In the genomic region with DNA sequence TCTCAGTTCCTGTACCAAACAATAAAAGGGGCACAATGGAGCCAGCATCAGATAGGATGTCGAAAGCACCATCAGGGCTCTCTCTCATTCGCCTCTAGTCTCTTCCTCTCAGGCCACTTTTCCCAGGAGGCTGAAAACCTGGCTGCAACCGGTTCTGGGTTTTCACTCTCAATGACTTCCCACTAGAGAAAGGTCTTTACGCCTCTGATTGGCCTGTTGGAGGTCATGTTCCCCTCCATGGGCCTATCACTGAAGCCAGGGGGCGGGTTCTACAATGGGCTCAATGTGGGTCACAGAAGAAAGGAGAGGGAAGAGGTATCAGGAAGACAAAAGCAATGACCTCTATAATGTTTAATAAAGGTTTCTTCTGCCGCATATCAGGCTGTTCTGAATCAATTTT, we compare ENCODE assay signal across 1 cellular context.
A peak's percentile ranks its signal among the peaks of the same experiment; 100 is the strongest.
TF ChIP-seq lines count a peak whose summit lies in the region.

No MANE protein-coding gene starts in this region.

TF ChIP-seq in K562, 482 proteins besides CTCF, POLR2A, EP300 and RAD21 (continued from another document):
- TF ChIP-seq, protein P1, sequence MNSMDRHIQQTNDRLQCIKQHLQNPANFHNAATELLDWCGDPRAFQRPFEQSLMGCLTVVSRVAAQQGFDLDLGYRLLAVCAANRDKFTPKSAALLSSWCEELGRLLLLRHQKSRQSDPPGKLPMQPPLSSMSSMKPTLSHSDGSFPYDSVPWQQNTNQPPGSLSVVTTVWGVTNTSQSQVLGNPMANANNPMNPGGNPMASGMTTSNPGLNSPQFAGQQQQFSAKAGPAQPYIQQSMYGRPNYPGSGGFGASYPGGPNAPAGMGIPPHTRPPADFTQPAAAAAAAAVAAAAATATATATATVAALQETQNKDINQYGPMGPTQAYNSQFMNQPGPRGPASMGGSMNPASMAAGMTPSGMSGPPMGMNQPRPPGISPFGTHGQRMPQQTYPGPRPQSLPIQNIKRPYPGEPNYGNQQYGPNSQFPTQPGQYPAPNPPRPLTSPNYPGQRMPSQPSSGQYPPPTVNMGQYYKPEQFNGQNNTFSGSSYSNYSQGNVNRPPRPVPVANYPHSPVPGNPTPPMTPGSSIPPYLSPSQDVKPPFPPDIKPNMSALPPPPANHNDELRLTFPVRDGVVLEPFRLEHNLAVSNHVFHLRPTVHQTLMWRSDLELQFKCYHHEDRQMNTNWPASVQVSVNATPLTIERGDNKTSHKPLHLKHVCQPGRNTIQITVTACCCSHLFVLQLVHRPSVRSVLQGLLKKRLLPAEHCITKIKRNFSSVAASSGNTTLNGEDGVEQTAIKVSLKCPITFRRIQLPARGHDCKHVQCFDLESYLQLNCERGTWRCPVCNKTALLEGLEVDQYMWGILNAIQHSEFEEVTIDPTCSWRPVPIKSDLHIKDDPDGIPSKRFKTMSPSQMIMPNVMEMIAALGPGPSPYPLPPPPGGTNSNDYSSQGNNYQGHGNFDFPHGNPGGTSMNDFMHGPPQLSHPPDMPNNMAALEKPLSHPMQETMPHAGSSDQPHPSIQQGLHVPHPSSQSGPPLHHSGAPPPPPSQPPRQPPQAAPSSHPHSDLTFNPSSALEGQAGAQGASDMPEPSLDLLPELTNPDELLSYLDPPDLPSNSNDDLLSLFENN (IDR thresholded peaks at IDR 0.05; ENCODE audit: low read depth in 2 of 2, low read length in 2 of 2): no peak
- TF ChIP-seq RBM25 (IDR thresholded peaks at IDR 0.05; ENCODE audit: low read depth, low read length, severe bottlenecking): peak; percentile 18
- no peak for TF ChIP-seq MECOM (CRISPR knock-in tag; IDR thresholded peaks at IDR 0.05)
- TF ChIP-seq CHD7 (IDR thresholded peaks at IDR 0.05; ENCODE audit: low read depth, low read length): no peak
- no peak for TF ChIP-seq C11orf30 (IDR thresholded peaks at IDR 0.05; ENCODE audit: low read depth)
- TF ChIP-seq, protein P2, sequence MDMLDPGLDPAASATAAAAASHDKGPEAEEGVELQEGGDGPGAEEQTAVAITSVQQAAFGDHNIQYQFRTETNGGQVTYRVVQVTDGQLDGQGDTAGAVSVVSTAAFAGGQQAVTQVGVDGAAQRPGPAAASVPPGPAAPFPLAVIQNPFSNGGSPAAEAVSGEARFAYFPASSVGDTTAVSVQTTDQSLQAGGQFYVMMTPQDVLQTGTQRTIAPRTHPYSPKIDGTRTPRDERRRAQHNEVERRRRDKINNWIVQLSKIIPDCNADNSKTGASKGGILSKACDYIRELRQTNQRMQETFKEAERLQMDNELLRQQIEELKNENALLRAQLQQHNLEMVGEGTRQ (CRISPR knock-in tag; IDR thresholded peaks at IDR 0.05): peak; percentile 33; the same call in 1 of the 2 replicates
- peak; percentile 59 for TF ChIP-seq NFYB (IDR thresholded peaks at IDR 0.05; ENCODE audit: extremely low read depth, insufficient read length)
- TF ChIP-seq, protein P3, sequence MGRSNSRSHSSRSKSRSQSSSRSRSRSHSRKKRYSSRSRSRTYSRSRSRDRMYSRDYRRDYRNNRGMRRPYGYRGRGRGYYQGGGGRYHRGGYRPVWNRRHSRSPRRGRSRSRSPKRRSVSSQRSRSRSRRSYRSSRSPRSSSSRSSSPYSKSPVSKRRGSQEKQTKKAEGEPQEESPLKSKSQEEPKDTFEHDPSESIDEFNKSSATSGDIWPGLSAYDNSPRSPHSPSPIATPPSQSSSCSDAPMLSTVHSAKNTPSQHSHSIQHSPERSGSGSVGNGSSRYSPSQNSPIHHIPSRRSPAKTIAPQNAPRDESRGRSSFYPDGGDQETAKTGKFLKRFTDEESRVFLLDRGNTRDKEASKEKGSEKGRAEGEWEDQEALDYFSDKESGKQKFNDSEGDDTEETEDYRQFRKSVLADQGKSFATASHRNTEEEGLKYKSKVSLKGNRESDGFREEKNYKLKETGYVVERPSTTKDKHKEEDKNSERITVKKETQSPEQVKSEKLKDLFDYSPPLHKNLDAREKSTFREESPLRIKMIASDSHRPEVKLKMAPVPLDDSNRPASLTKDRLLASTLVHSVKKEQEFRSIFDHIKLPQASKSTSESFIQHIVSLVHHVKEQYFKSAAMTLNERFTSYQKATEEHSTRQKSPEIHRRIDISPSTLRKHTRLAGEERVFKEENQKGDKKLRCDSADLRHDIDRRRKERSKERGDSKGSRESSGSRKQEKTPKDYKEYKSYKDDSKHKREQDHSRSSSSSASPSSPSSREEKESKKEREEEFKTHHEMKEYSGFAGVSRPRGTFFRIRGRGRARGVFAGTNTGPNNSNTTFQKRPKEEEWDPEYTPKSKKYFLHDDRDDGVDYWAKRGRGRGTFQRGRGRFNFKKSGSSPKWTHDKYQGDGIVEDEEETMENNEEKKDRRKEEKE (IDR thresholded peaks at IDR 0.05; ENCODE audit: borderline replicate concordance in 1 of 2, control insufficient read depth in 1 of 2, low read depth in 2 of 2, low read length in 1 of 2): no peak
- TF ChIP-seq, protein P4, sequence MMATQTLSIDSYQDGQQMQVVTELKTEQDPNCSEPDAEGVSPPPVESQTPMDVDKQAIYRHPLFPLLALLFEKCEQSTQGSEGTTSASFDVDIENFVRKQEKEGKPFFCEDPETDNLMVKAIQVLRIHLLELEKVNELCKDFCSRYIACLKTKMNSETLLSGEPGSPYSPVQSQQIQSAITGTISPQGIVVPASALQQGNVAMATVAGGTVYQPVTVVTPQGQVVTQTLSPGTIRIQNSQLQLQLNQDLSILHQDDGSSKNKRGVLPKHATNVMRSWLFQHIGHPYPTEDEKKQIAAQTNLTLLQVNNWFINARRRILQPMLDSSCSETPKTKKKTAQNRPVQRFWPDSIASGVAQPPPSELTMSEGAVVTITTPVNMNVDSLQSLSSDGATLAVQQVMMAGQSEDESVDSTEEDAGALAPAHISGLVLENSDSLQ (IDR thresholded peaks at IDR 0.05): peak; percentile 61
- TF ChIP-seq KAT2B (IDR thresholded peaks at IDR 0.05; ENCODE audit: low read depth, low read length): no peak
- TF ChIP-seq, protein P5, sequence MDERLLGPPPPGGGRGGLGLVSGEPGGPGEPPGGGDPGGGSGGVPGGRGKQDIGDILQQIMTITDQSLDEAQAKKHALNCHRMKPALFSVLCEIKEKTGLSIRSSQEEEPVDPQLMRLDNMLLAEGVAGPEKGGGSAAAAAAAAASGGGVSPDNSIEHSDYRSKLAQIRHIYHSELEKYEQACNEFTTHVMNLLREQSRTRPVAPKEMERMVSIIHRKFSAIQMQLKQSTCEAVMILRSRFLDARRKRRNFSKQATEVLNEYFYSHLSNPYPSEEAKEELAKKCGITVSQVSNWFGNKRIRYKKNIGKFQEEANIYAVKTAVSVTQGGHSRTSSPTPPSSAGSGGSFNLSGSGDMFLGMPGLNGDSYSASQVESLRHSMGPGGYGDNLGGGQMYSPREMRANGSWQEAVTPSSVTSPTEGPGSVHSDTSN (CRISPR knock-in tag; IDR thresholded peaks at IDR 0.05; ENCODE audit: low read depth): no peak
- TF ChIP-seq, protein P5 (tag; conservative IDR thresholded peaks at IDR 0.05; ENCODE audit: low read depth): 0 out of 2 replicates have a peak, but pooled peaks have one; percentile 9
